11 cellular contexts compared by ENCODE assay signal in the genomic region with DNA sequence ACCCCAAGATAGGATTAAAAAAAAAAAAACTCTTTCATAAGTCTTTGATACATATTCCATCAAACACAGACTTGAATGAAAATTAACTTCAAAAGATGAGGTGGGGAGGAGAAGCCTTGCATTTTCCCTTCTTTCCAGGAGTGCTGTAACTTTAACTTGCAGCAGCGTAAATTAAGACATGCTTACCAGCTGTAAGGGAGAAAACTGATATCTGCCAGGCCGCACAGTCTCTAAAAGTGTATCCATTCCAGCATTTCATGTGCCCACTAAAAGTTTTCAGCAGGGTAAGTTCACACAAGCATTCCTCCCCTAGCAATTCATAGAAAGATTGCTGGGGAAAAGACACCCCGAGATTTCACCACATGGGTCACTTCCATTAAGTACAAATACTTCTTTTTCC. TPM values are rescaled to one million over a fixed set of nuclear protein-coding genes. Genes with fewer than 3 reads are reported as not detected.
DNase-seq lines count a peak whose midpoint lies in the region; ATAC-seq, FAIRE-seq and TF ChIP-seq lines count a peak whose summit lies in the region.
"Had no signal": no experiment of that assay in that cellular context is flagged by ENCODE, and none has a peak within 500 bp of the region (broad histone marks: within the 10 kb centered on the region; RNA-seq: fewer than 3 reads in every experiment).

No MANE protein-coding gene starts in this region.

- H3K36me3 ChIP-seq in prostate gland = no peaks in the 10 kb centered on the region

- peaks cover 6% of the 10 kb centered on the region for H3K4me1 Mint-ChIP-seq in activated CD8-positive, alpha-beta memory T cell treated with anti-CD3 and anti-CD28 coated beads, Interleukin-2, amount 10 ng/mL, durations not matched to agents 7 days and 5 days

- H3K27ac Mint-ChIP-seq in activated CD8-positive, alpha-beta memory T cell treated with anti-CD3 and anti-CD28 coated beads, Interleukin-2, amount 10 ng/mL, durations not matched to agents 7 days and 5 days = no peak overlapping the region

- H3K4me3 ChIP-seq in iPS-18c (ENCODE audit: insufficient read depth, low read depth, low read length) (0 out of 2 replicates have a peak overlapping the region, but pooled peaks have one; percentile 38), prostate gland (no peak overlapping the region)

- intact Hi-C loops in prostate gland (cut with DNase I) = loop anchor here (5.0 to 10.0 kb wide), 3 partner anchors 38 to 241 kb away; no protein-coding TSS in a partner anchor

- H3K9me3 ChIP-seq in iPS-18c (ENCODE audit: control insufficient read depth, insufficient read depth, low read length) (no peaks in the 10 kb centered on the region), prostate gland (no peaks in the 10 kb centered on the region)

- H3K27ac ChIP-seq in prostate gland = peak overlapping the region; percentile 96 to 99

- peak; percentile 32 for DNase-seq in astrocyte of the hippocampus (ENCODE audit: low read depth, low spot score)
- DNase-seq in prostate gland (ENCODE audit: low spot score) = no peak
- no peak for DNase-seq in RPMI8226
- no peak for DNase-seq in activated CD8-positive, alpha-beta memory T cell treated with anti-CD3 and anti-CD28 coated beads, Interleukin-2, amount 10 ng/mL, durations not matched to agents 7 days and 5 days
- DNase-seq: activated CD4-positive, CD25-positive, alpha-beta regulatory T cell; activated naive CD4-positive, alpha-beta T cell treated with Interleukin-2 at 50 U/mL for 16 hours; NCI-H1930 had no signal

- peaks cover 69% of the 10 kb centered on the region for H3K27me3 Mint-ChIP-seq in activated CD8-positive, alpha-beta memory T cell treated with anti-CD3 and anti-CD28 coated beads, Interleukin-2, amount 10 ng/mL, durations not matched to agents 7 days and 5 days

- WGBS in prostate gland = 41% methylated on average over 3 of the region's 3 CpGs

- no peaks in the 10 kb centered on the region for H3K27me3 ChIP-seq in prostate gland (replicated peaks; ENCODE audit: insufficient read depth)

- peak; percentile 8 for FAIRE-seq in G401.6 (lab: Jason Lieb, UNC)

- no peaks in the 10 kb centered on the region for H3K36me3 Mint-ChIP-seq in activated CD8-positive, alpha-beta memory T cell treated with anti-CD3 and anti-CD28 coated beads, Interleukin-2, amount 10 ng/mL, durations not matched to agents 7 days and 5 days

- CTCF ChIA-PET in activated CD8-positive, alpha-beta memory T cell treated with anti-CD3 and anti-CD28 coated beads, Interleukin-2, amount 10 ng/mL, durations not matched to agents 7 days and 5 days (lab: Charles Lee) = interaction anchor here (1.3 kb wide), 1 partner anchor 108 kb away, joined by 3 read pairs; no protein-coding TSS in a partner anchor

- TF ChIP-seq POLR2A in prostate gland (IDR thresholded peaks at IDR 0.05) = no peak

- H3K4me1 ChIP-seq in prostate gland (replicated peaks) = peaks cover 38% of the 10 kb centered on the region

- H3K9me3 Mint-ChIP-seq in activated CD8-positive, alpha-beta memory T cell treated with anti-CD3 and anti-CD28 coated beads, Interleukin-2, amount 10 ng/mL, durations not matched to agents 7 days and 5 days (ENCODE audit: low read depth) = no peaks in the 10 kb centered on the region

- no peak for ATAC-seq in activated CD8-positive, alpha-beta memory T cell treated with anti-CD3 and anti-CD28 coated beads, Interleukin-2, amount 10 ng/mL, durations not matched to agents 7 days and 5 days
- ATAC-seq in GM18909 (IDR thresholded peaks at IDR 0.05; ENCODE audit: poor library complexity, unreplicated experiment) = no peak
- no peak for ATAC-seq in GM18870 (IDR thresholded peaks at IDR 0.05; ENCODE audit: unreplicated experiment)

- no peak overlapping the region for H3K4me3 Mint-ChIP-seq in activated CD8-positive, alpha-beta memory T cell treated with anti-CD3 and anti-CD28 coated beads, Interleukin-2, amount 10 ng/mL, durations not matched to agents 7 days and 5 days

- TF ChIP-seq CTCF in prostate gland (IDR thresholded peaks at IDR 0.05) = no peak

RNA-seq across cellular contexts. Expression of a gene that starts 4.7 kb away (rescaled TPM):
- 10 to 100 TPM; 70.2 to 89.7 TPM for total RNA-seq in prostate gland
- under 1 TPM; 0.61 to 0.82 TPM for total RNA-seq in activated CD8-positive, alpha-beta memory T cell treated with anti-CD3 and anti-CD28 coated beads, Interleukin-2, amount 10 ng/mL, durations not matched to agents 7 days and 5 days

Comparison
In these comparisons a context has a peak if more than half of its experiments do, and no peak if none do; other contexts are left out.
1. RNA of a gene that starts 4.7 kb away (total RNA-seq): 70.2 to 89.7 TPM in prostate gland; 0.61 to 0.82 TPM in activated CD8-positive, alpha-beta memory T cell treated with anti-CD3 and anti-CD28 coated beads, Interleukin-2, amount 10 ng/mL, durations not matched to agents 7 days and 5 days; every median in the first group is over 10 times any median in the second.